12 cellular contexts compared by ENCODE assay signal in the genomic region with DNA sequence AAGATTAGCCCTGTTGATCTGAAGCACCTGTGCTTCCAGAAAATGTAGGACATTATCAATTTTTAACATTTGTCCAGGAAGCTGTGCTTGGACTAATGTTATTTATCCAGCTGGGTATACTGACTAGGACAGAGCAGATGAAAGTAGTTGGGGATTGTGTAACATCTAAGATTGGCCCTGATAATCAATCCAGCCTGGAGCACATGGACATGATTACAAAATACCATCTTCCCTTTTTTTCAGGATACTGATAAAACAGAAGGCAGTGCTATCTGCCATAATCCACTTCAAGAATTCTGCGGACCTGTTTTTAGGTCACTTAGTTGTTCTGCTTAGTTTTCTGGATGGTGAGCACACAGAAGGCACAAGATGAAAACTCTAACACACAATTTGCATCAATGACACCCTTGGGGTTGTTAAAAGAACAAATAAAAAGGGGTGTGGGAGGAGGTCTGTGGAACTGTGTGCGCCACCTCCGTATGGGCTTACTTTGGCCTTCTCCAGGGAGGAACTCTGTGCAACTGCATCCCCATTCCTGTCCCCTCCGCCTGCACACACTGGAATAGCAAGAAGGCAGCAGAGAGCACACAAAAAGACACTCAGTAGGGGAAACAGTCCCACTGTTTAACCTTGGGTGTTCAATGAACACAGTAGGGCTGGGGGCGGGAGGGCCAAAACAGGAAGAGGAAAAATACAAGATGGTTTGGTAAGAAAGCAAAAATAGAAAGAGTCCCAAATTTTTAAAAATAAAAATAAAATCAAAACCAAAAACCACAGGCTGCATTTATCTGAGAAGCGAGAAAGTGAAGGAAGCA. TPM values are rescaled to one million over a fixed set of nuclear protein-coding genes. Genes with fewer than 3 reads are reported as not detected.
DNase-seq lines count a peak whose midpoint lies in the region; ATAC-seq, FAIRE-seq and TF ChIP-seq lines count a peak whose summit lies in the region.
"Had no signal": no experiment of that assay in that cellular context is flagged by ENCODE, and none has a peak within 500 bp of the region (broad histone marks: within the 10 kb centered on the region; RNA-seq: fewer than 3 reads in every experiment).

No MANE protein-coding gene starts in this region.

- H3K27me3 ChIP-seq in breast epithelium = no peaks in the 10 kb centered on the region
- no peaks in the 10 kb centered on the region for H3K27me3 ChIP-seq in lower lobe of right lung (ENCODE audit: low read depth)
- no peaks in the 10 kb centered on the region for H3K27me3 ChIP-seq in upper lobe of left lung
- H3K27me3 ChIP-seq: tibial artery had no signal

- TF ChIP-seq EP300 in upper lobe of left lung (IDR thresholded peaks at IDR 0.05) = no peak

- peak; percentile 49 to 52 for ATAC-seq in lower lobe of right lung
- ATAC-seq in upper lobe of left lung (ENCODE audit: low FRiP score in 2 of 2) = peak in 1 of 2 donors; percentile 85
- no peak for ATAC-seq in activated T-helper 17 cell treated with anti-CD3 and anti-CD28 coated beads, Interleukin-2, amount 50 U/mL, for 72 hours (replicated peaks)
- ATAC-seq: GM12878 had no signal

- intact Hi-C loops in breast epithelium (cut with DNase I; ENCODE audit: low total_unique reads) (no loop called here), lower lobe of right lung (cut with DNase I) (no loop called here)

- 67 to 70% methylated on average over 6 of the region's 6 CpGs for WGBS in upper lobe of left lung, 2 donors

- no peaks in the 10 kb centered on the region for H3K36me3 Mint-ChIP-seq in immature natural killer cell
- H3K36me3 Mint-ChIP-seq in activated T-helper 17 cell treated with anti-CD3 and anti-CD28 coated beads, Interleukin-2, amount 50 U/mL, for 72 hours (ENCODE audit: low read depth) = no peaks in the 10 kb centered on the region

- H3K36me3 ChIP-seq in breast epithelium (no peaks in the 10 kb centered on the region), lower lobe of right lung (no peaks in the 10 kb centered on the region), upper lobe of left lung (no peaks in the 10 kb centered on the region)
- H3K36me3 ChIP-seq: tibial artery had no signal

- H3K27ac Mint-ChIP-seq in immature natural killer cell = no peak overlapping the region
- H3K27ac Mint-ChIP-seq in activated T-helper 17 cell treated with anti-CD3 and anti-CD28 coated beads, Interleukin-2, amount 50 U/mL, for 72 hours = no peak overlapping the region
- H3K27ac Mint-ChIP-seq: activated naive CD8-positive, alpha-beta T cell treated with anti-CD3 and anti-CD28 coated beads, Interleukin-2, amount 10 ng/mL, durations not matched to agents 7 days and 5 days had no signal

- H3K9me3 ChIP-seq in breast epithelium (no peaks in the 10 kb centered on the region), lower lobe of right lung (no peaks in the 10 kb centered on the region), upper lobe of left lung (no peaks in the 10 kb centered on the region)
- H3K9me3 ChIP-seq: tibial artery had no signal

- H3K27ac ChIP-seq in breast epithelium (peak overlapping the region; percentile 69 to 79), lower lobe of right lung (peak overlapping the region; percentile 76), upper lobe of left lung (peak overlapping the region; percentile 40 to 66 (median 59))

- no peak overlapping the region for H3K4me3 Mint-ChIP-seq in immature natural killer cell
- no peak overlapping the region for H3K4me3 Mint-ChIP-seq in activated T-helper 17 cell treated with anti-CD3 and anti-CD28 coated beads, Interleukin-2, amount 50 U/mL, for 72 hours
- H3K4me3 Mint-ChIP-seq: activated naive CD8-positive, alpha-beta T cell treated with anti-CD3 and anti-CD28 coated beads, Interleukin-2, amount 10 ng/mL, durations not matched to agents 7 days and 5 days had no signal

- peaks cover 2 to 6% (median 3%) of the 10 kb centered on the region in 3 donors for H3K27me3 Mint-ChIP-seq in immature natural killer cell (ENCODE audit: low read depth in 3 of 3)
- H3K27me3 Mint-ChIP-seq in activated T-helper 17 cell treated with anti-CD3 and anti-CD28 coated beads, Interleukin-2, amount 50 U/mL, for 72 hours = no peaks in the 10 kb centered on the region

- FAIRE-seq in D721Med (lab: Jason Lieb, UNC) = no peak
- FAIRE-seq: A204.1, GM12878 had no signal

- H3K9me3 Mint-ChIP-seq in immature natural killer cell = no peaks in the 10 kb centered on the region
- no peaks in the 10 kb centered on the region for H3K9me3 Mint-ChIP-seq in activated T-helper 17 cell treated with anti-CD3 and anti-CD28 coated beads, Interleukin-2, amount 50 U/mL, for 72 hours
- H3K9me3 Mint-ChIP-seq: activated naive CD8-positive, alpha-beta T cell treated with anti-CD3 and anti-CD28 coated beads, Interleukin-2, amount 10 ng/mL, durations not matched to agents 7 days and 5 days had no signal

- TF ChIP-seq POLR2A in breast epithelium (IDR thresholded peaks at IDR 0.05) (no peak), upper lobe of left lung (IDR thresholded peaks at IDR 0.05) (no peak)

- DNase-seq in SIG-M5 treated with dmso at 0.1 percent for 504 hours (lab: John Stamatoyannopoulos, UW; ENCODE audit: unreplicated experiment) (peak; percentile 19), SIG-M5 (lab: John Stamatoyannopoulos, UW) (no peak), breast epithelium (ENCODE audit: low spot score in 2 of 2) (no peak), lower lobe of right lung (no peak), upper lobe of left lung (no peak), immature natural killer cell (no peak), D721Med (ENCODE audit: insufficient read length, low spot score) (no peak)
- DNase-seq: activated naive CD8-positive, alpha-beta T cell treated with anti-CD3 and anti-CD28 coated beads, Interleukin-2, amount 10 ng/mL, durations not matched to agents 7 days and 5 days had no signal

- H3K4me3 ChIP-seq in breast epithelium = peak overlapping the region in 1 of 3 donors; percentile 3
- no peak overlapping the region for H3K4me3 ChIP-seq in lower lobe of right lung
- H3K4me3 ChIP-seq in upper lobe of left lung = no peak overlapping the region
- H3K4me3 ChIP-seq: GM12878, tibial artery had no signal

- H3K4me1 ChIP-seq in breast epithelium (peaks cover 7 to 23% of the 10 kb centered on the region in 2 donors), lower lobe of right lung (peaks cover 47% of the 10 kb centered on the region), upper lobe of left lung (peaks cover 30 to 41% (median 34%) of the 10 kb centered on the region in 4 donors)

- peaks cover 0 to 2% of the 10 kb centered on the region in 2 donors for H3K4me1 Mint-ChIP-seq in immature natural killer cell
- peaks cover 4% of the 10 kb centered on the region for H3K4me1 Mint-ChIP-seq in activated T-helper 17 cell treated with anti-CD3 and anti-CD28 coated beads, Interleukin-2, amount 50 U/mL, for 72 hours

- TF ChIP-seq CTCF in breast epithelium (IDR thresholded peaks at IDR 0.05) = no peak
- TF ChIP-seq CTCF in lower lobe of right lung (IDR thresholded peaks at IDR 0.05) = no peak
- TF ChIP-seq CTCF in upper lobe of left lung (IDR thresholded peaks at IDR 0.05) = no peak
- TF ChIP-seq CTCF in D721Med (IDR thresholded peaks at IDR 0.05; ENCODE audit: insufficient read depth, missing control alignments) = no peak

RNA-seq across cellular contexts. Expression of a gene that starts 31.1 kb away (rescaled TPM):
- 10 to 100 TPM; 53.8 to 97.5 (median 88.8) TPM for total RNA-seq in breast epithelium
- total RNA-seq in lower lobe of right lung = 196 TPM
- 100 to 1,000 TPM in 2 of 6 donors, 10 to 100 TPM in 4; 18.4 to 236 (median 86.0) TPM for total RNA-seq in upper lobe of left lung
- 10 to 100 TPM; 18.9 to 37.6 (median 27.1) TPM for polyA plus RNA-seq in immature natural killer cell
- 10 to 100 TPM; 68.4 to 94.1 TPM for total RNA-seq in activated T-helper 17 cell treated with anti-CD3 and anti-CD28 coated beads, Interleukin-2, amount 50 U/mL, for 72 hours
